ENCODE assay signal across 14 cellular contexts in the genomic region with DNA sequence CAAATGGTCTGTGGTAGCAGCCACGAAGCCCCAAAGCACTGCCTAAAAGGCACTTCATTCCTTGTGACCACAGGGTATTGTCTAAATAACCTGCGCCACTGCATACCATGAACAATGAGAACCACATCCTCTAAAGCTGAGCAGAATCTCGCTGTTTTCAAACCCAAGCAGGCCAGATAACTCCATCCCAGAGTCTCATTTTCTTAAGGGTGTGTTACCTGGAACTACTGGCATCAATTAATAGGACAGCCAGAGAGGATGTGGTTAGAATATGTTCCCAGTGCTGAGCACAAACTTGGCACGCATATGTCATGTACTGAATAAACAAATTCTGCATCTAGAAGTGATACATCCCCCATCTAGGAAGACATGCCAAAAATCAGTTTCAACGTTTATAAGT. TPM values are rescaled to one million over a fixed set of nuclear protein-coding genes. Genes with fewer than 3 reads are reported as not detected.
DNase-seq lines count a peak whose midpoint lies in the region; ATAC-seq, FAIRE-seq and TF ChIP-seq lines count a peak whose summit lies in the region.
"Had no signal": no experiment of that assay in that cellular context is flagged by ENCODE, and none has a peak within 500 bp of the region (broad histone marks: within the 10 kb centered on the region; RNA-seq: fewer than 3 reads in every experiment).

No MANE protein-coding gene starts in this region.

- H3K36me3 Mint-ChIP-seq in activated naive CD8-positive, alpha-beta T cell treated with anti-CD3 and anti-CD28 coated beads, Interleukin-2, amount 50 U/mL, for 24 hours (ENCODE audit: low read depth): peaks cover 45% of the 10 kb centered on the region
- peaks cover 8% of the 10 kb centered on the region for H3K36me3 Mint-ChIP-seq in endothelial cell (ENCODE audit: low read depth, unreplicated experiment)

- ATAC-seq in activated naive CD8-positive, alpha-beta T cell treated with anti-CD3 and anti-CD28 coated beads, Interleukin-2, amount 50 U/mL, for 24 hours: peak; percentile 22
- ATAC-seq: Right ventricle myocardium inferior had no signal

- peaks cover 50% of the 10 kb centered on the region for H3K4me1 ChIP-seq in keratinocyte (ENCODE audit: control insufficient read depth, extremely low read depth, insufficient read depth, low read length)

- TF ChIP-seq CTCF in keratinocyte (optimal IDR thresholded peaks at IDR 0.05 in 1 of 3, IDR thresholded peaks at IDR 0.05 in 1 of 3, conservative IDR thresholded peaks at IDR 0.05 in 1 of 3; ENCODE audit: extremely low read depth in 1 of 3, insufficient read depth in 2 of 3, low read length in 3 of 3) (no peak), endothelial cell (IDR thresholded peaks at IDR 0.05; ENCODE audit: unreplicated experiment) (no peak)

- peak overlapping the region; percentile 55 for H3K9ac ChIP-seq in keratinocyte (ENCODE audit: control insufficient read depth, extremely low read depth, insufficient read depth, low read length)

- dilution Hi-C loops in keratinocyte (cut with MboI; ENCODE audit: extremely low pct_ligation_motif_present, low sequenced_read_pairs): no loop called here

- peak overlapping the region; percentile 39 for H3K4me2 ChIP-seq in keratinocyte (ENCODE audit: control insufficient read depth, extremely low read depth, insufficient read depth, low read depth, low read length)

- no peaks in the 10 kb centered on the region for H3K9me3 Mint-ChIP-seq in activated naive CD8-positive, alpha-beta T cell treated with anti-CD3 and anti-CD28 coated beads, Interleukin-2, amount 50 U/mL, for 24 hours
- no peaks in the 10 kb centered on the region for H3K9me3 Mint-ChIP-seq in endothelial cell (ENCODE audit: unreplicated experiment)
- H3K9me3 Mint-ChIP-seq: memory B cell had no signal

- H3K9me1 ChIP-seq in keratinocyte (ENCODE audit: control insufficient read depth, extremely low read depth, insufficient read depth, low read length): no peaks in the 10 kb centered on the region

- peak; percentile 98 for FAIRE-seq in keratinocyte (lab: Jason Lieb, UNC)

- H3K27me3 ChIP-seq in keratinocyte (ENCODE audit: control insufficient read depth, extremely low read depth, insufficient read depth, low read length): no peaks in the 10 kb centered on the region
- H3K27me3 ChIP-seq: adrenal gland had no signal

- H3K4me1 Mint-ChIP-seq in activated naive CD8-positive, alpha-beta T cell treated with anti-CD3 and anti-CD28 coated beads, Interleukin-2, amount 50 U/mL, for 24 hours: peaks cover 39% of the 10 kb centered on the region
- no peaks in the 10 kb centered on the region for H3K4me1 Mint-ChIP-seq in endothelial cell (ENCODE audit: unreplicated experiment)

- peak overlapping the region; percentile 85 for H3K27ac ChIP-seq in keratinocyte (ENCODE audit: control insufficient read depth, insufficient read depth, low read length)
- H3K27ac ChIP-seq: adrenal gland had no signal

- no peaks in the 10 kb centered on the region for H3K9me3 ChIP-seq in keratinocyte (ENCODE audit: control insufficient read depth, low read depth, low read length)
- H3K9me3 ChIP-seq: adrenal gland had no signal

- peak overlapping the region; percentile 53 for H3K27ac Mint-ChIP-seq in activated naive CD8-positive, alpha-beta T cell treated with anti-CD3 and anti-CD28 coated beads, Interleukin-2, amount 50 U/mL, for 24 hours
- no peak overlapping the region for H3K27ac Mint-ChIP-seq in endothelial cell (ENCODE audit: unreplicated experiment)
- H3K27ac Mint-ChIP-seq: memory B cell had no signal

- no peak overlapping the region for H3K4me3 ChIP-seq in Jurkat, Clone E6-1 (ENCODE audit: low read length)
- no peak overlapping the region for H3K4me3 ChIP-seq in keratinocyte (ENCODE audit: control insufficient read depth in 2 of 3, extremely low read depth in 1 of 3, insufficient read depth in 2 of 3, low read depth in 1 of 3, low read length in 3 of 3)
- H3K4me3 ChIP-seq: adrenal gland, skin epidermis had no signal

- no peak overlapping the region for H2AFZ ChIP-seq in keratinocyte (ENCODE audit: control insufficient read depth, low read length)

- H3K27me3 Mint-ChIP-seq in activated naive CD8-positive, alpha-beta T cell treated with anti-CD3 and anti-CD28 coated beads, Interleukin-2, amount 50 U/mL, for 24 hours: no peaks in the 10 kb centered on the region
- no peaks in the 10 kb centered on the region for H3K27me3 Mint-ChIP-seq in endothelial cell (ENCODE audit: unreplicated experiment)
- H3K27me3 Mint-ChIP-seq: memory B cell had no signal

- H3K79me2 ChIP-seq in keratinocyte (ENCODE audit: control insufficient read depth, insufficient read depth, low read length): peaks cover 50% of the 10 kb centered on the region

- no peaks in the 10 kb centered on the region for H4K20me1 ChIP-seq in keratinocyte (ENCODE audit: control insufficient read depth, extremely low read depth, insufficient read depth, low read length)

- no peak overlapping the region for H3K4me3 Mint-ChIP-seq in activated naive CD8-positive, alpha-beta T cell treated with anti-CD3 and anti-CD28 coated beads, Interleukin-2, amount 50 U/mL, for 24 hours
- H3K4me3 Mint-ChIP-seq in endothelial cell (ENCODE audit: unreplicated experiment): no peak overlapping the region
- H3K4me3 Mint-ChIP-seq: memory B cell had no signal

- DNase-seq in EL: peak; percentile 18
- peak; percentile 40 for DNase-seq in Jurkat, Clone E6-1 (ENCODE audit: low read depth, low spot score)
- no peak for DNase-seq in activated naive CD8-positive, alpha-beta T cell treated with anti-CD3 and anti-CD28 coated beads, Interleukin-2, amount 50 U/mL, for 24 hours
- peak; percentile 55 for DNase-seq in keratinocyte (ENCODE audit: low read depth, low spot score)
- no peak for DNase-seq in endothelial cell (ENCODE audit: low spot score)
- DNase-seq in NCI-H510A (lab: John Stamatoyannopoulos, UW): no peak
- DNase-seq in stimulated activated CD4-positive, alpha-beta T cell treated with anti-CD3 and anti-CD28 coated beads, Interleukin-1b, Interleukin-23, amount 100 ng/mL, for 48 hours: no peak
- DNase-seq in T1000 (lab: John Stamatoyannopoulos, UW): no peak
- DNase-seq: adrenal gland, foreskin melanocyte, T-helper 9 cell had no signal

- peaks cover 12 to 26% of the 10 kb centered on the region in 2 experiments for H3K36me3 ChIP-seq in keratinocyte (ENCODE audit: control insufficient read depth in 2 of 2, extremely low read depth in 1 of 2, insufficient read depth in 2 of 2, low read length in 2 of 2)

RNA-seq across cellular contexts. Expression of a gene that starts 13.0 kb away (rescaled TPM):
- 47.7 TPM for polyA plus RNA-seq in Jurkat, Clone E6-1 (2012; ENCODE audit: insufficient read depth, insufficient read length)
- polyA plus RNA-seq in keratinocyte: 45.7 to 65.3 TPM (median 54.9 TPM) in 3 replicates
- polyA plus RNA-seq in keratinocyte (2011; ENCODE audit: low read depth): 311 TPM
- 39.0 and 67.0 TPM in 2 replicates for polyA plus RNA-seq in keratinocyte (2011; cell fraction: cytosol; rRNA removed)
- 43.0 and 57.6 TPM in 2 replicates for polyA plus RNA-seq in keratinocyte (2011; cell fraction: nucleus; rRNA removed)
- 52.6 and 69.5 TPM in 2 replicates for polyA plus RNA-seq in keratinocyte (2012; ENCODE audit: low replicate concordance)
- 24.1 to 38.5 TPM (median 36.9 TPM) in 3 replicates for polyA minus RNA-seq in keratinocyte
- 78.7 TPM for polyA minus RNA-seq in keratinocyte (2011; cell fraction: cytosol; rRNA and poly(A)+ RNA removed)
- polyA minus RNA-seq in keratinocyte (2011; cell fraction: nucleus; rRNA and poly(A)+ RNA removed): 47.6 and 68.5 TPM in 2 replicates
- total RNA-seq in endothelial cell (ENCODE audit: unreplicated experiment): 43.1 TPM

RNA-seq across cellular contexts. Expression of a gene that starts 42.3 kb away (rescaled TPM):
- 21.7 TPM for polyA plus RNA-seq in Jurkat, Clone E6-1 (2012; ENCODE audit: insufficient read depth, insufficient read length)
- polyA plus RNA-seq in keratinocyte: 58.3 to 86.4 TPM (median 68.6 TPM) in 3 replicates
- 113 TPM for polyA plus RNA-seq in keratinocyte (2011; ENCODE audit: low read depth)
- 58.8 and 75.5 TPM in 2 replicates for polyA plus RNA-seq in keratinocyte (2011; cell fraction: cytosol; rRNA removed)
- polyA plus RNA-seq in keratinocyte (2011; cell fraction: nucleus; rRNA removed): 78.1 and 96.1 TPM in 2 replicates
- 74.3 and 90.7 TPM in 2 replicates for polyA plus RNA-seq in keratinocyte (2012; ENCODE audit: low replicate concordance)
- 51.8 to 112 TPM (median 65.3 TPM) in 3 replicates for polyA minus RNA-seq in keratinocyte
- 69.1 TPM for polyA minus RNA-seq in keratinocyte (2011; cell fraction: cytosol; rRNA and poly(A)+ RNA removed)
- polyA minus RNA-seq in keratinocyte (2011; cell fraction: nucleus; rRNA and poly(A)+ RNA removed): 45.9 and 80.5 TPM in 2 replicates
- total RNA-seq in endothelial cell (ENCODE audit: unreplicated experiment): 23.9 TPM

Comparison
In these comparisons a context has a peak if more than half of its experiments do, and no peak if none do; other contexts are left out.
1. DNase-seq: peak in EL (single experiment), Jurkat, Clone E6-1 (single experiment) and keratinocyte (single experiment); none in activated naive CD8-positive, alpha-beta T cell treated with anti-CD3 and anti-CD28 coated beads, Interleukin-2, amount 50 U/mL, for 24 hours (single experiment), endothelial cell (single experiment), NCI-H510A (single experiment), stimulated activated CD4-positive, alpha-beta T cell treated with anti-CD3 and anti-CD28 coated beads, Interleukin-1b, Interleukin-23, amount 100 ng/mL, for 48 hours (single experiment) and T1000 (single experiment).